Comparison of ENCODE assay signal across 41 cellular contexts in genomic region chr4:79348405-79348804, GRCh38. TPM values are rescaled to one million over a fixed set of nuclear protein-coding genes. Genes with fewer than 3 reads are reported as not detected.
"Had no signal": no experiment of that assay in that cellular context is flagged by ENCODE, and none has a peak within 500 bp of the region (broad histone marks: within the 10 kb centered on the region; RNA-seq: fewer than 3 reads in every experiment).

No MANE protein-coding gene starts in this region.

- H3K36me3 Mint-ChIP-seq: activated naive CD4-positive, alpha-beta T cell treated with anti-CD3 and anti-CD28 coated beads, Interleukin-2, amount 10 ng/mL, durations not matched to agents 7 days and 5 days; activated naive CD4-positive, alpha-beta T cell treated with anti-CD3 and anti-CD28 coated beads, Interleukin-2, amount 50 U/mL, for 24 hours; activated naive CD8-positive, alpha-beta T cell; activated naive CD8-positive, alpha-beta T cell treated with anti-CD3 and anti-CD28 coated beads, Interleukin-2, amount 10 ng/mL, durations not matched to agents 7 days and 5 days had no signal

- H3K9me3 ChIP-seq: adrenal gland had no signal

- H3K4me1 ChIP-seq: adrenal gland, body of pancreas, breast epithelium had no signal

- H3K27ac Mint-ChIP-seq: activated naive CD4-positive, alpha-beta T cell treated with anti-CD3 and anti-CD28 coated beads, Interleukin-2, amount 10 ng/mL, durations not matched to agents 7 days and 5 days; activated naive CD4-positive, alpha-beta T cell treated with anti-CD3 and anti-CD28 coated beads, Interleukin-2, amount 50 U/mL, for 24 hours; activated naive CD4-positive, alpha-beta T cell treated with anti-CD3 and anti-CD28 coated beads, Interleukin-2, amount 50 U/mL, for 72 hours; activated naive CD8-positive, alpha-beta T cell; activated naive CD8-positive, alpha-beta T cell treated with anti-CD3 and anti-CD28 coated beads, Interleukin-2, amount 10 ng/mL, durations not matched to agents 7 days and 5 days; activated naive CD8-positive, alpha-beta T cell treated with anti-CD3 and anti-CD28 coated beads, Interleukin-2, amount 50 U/mL, for 24 hours; activated T-cell treated with anti-CD3 and anti-CD28 coated beads, Interleukin-2, amount 50 U/mL, for 24 hours; activated T-cell treated with anti-CD3 and anti-CD28 coated beads, Interleukin-2, amount 50 U/mL, for 72 hours; activated T-helper 1 cell treated with anti-CD3 and anti-CD28 coated beads, Interleukin-12 subunit alpha, Interleukin-12 subunit beta, Interleukin-2, Interleukin-4 antibody, amounts not matched to agents 30 ng/mL and 10 ng/mL and 1 ng/mL, durations not matched to agents 14 hours and 24 hours and 36 hours; activated T-helper 17 cell treated with anti-CD3 and anti-CD28 coated beads, Interleukin-2, amount 50 U/mL, for 72 hours; activated T-helper 2 cell treated with anti-CD3 and anti-CD28 coated beads, Interferon-gamma antibody, Interleukin-2, Interleukin-4, amounts not matched to agents 10 μg/mL and 5 μg/mL and 100 μg/mL, durations not matched to agents 14 hours and 24 hours and 36 hours; brain had no signal

- DNase-seq: activated effector memory CD4-positive, alpha-beta T cell treated with anti-CD3 and anti-CD28 coated beads, Interleukin-2, amount 50 U/mL, for 16 hours; activated effector memory CD4-positive, alpha-beta T cell treated with Interleukin-2 at 50 U/mL for 16 hours; activated gamma-delta T cell; activated gamma-delta T cell treated with Interleukin-2 at 50 U/mL for 16 hours; activated naive CD4-positive, alpha-beta T cell; activated naive CD4-positive, alpha-beta T cell treated with anti-CD3 and anti-CD28 coated beads, Interleukin-2, amount 10 ng/mL, durations not matched to agents 7 days and 5 days; activated naive CD4-positive, alpha-beta T cell treated with anti-CD3 and anti-CD28 coated beads, Interleukin-2, amount 50 U/mL, for 16 hours; activated naive CD8-positive, alpha-beta T cell treated with anti-CD3 and anti-CD28 coated beads, Interleukin-2, amount 10 ng/mL, durations not matched to agents 7 days and 5 days; activated naive CD8-positive, alpha-beta T cell treated with anti-CD3 and anti-CD28 coated beads, Interleukin-2, amount 50 U/mL, for 24 hours; activated T-cell treated with anti-CD3 and anti-CD28 coated beads, Interleukin-2, amount 50 U/mL, for 1 hour; activated T-cell treated with anti-CD3 and anti-CD28 coated beads, Interleukin-2, amount 50 U/mL, for 24 hours; activated T-cell treated with anti-CD3 and anti-CD28 coated beads, Interleukin-2, amount 50 U/mL, for 4 hours; activated T-cell treated with anti-CD3 and anti-CD28 coated beads, Interleukin-2, amount 50 U/mL, for 48 hours; activated T-cell treated with anti-CD3 and anti-CD28 coated beads, Interleukin-2, amount 50 U/mL, for 72 hours; adrenal gland; amniotic stem cell; amygdala; anterior cingulate cortex; aorta; body of pancreas; brain microvascular endothelial cell; caudate nucleus; central memory CD4-positive, alpha-beta T cell; cerebellar nuclear complex had no signal

- ATAC-seq: activated naive CD4-positive, alpha-beta T cell treated with anti-CD3 and anti-CD28 coated beads, Interleukin-2, amount 50 U/mL, for 72 hours; activated naive CD8-positive, alpha-beta T cell treated with anti-CD3 and anti-CD28 coated beads, Interleukin-2, amount 50 U/mL, for 24 hours; activated T-cell treated with anti-CD3 and anti-CD28 coated beads, Interleukin-2, amount 50 U/mL, for 4 hours; activated T-cell treated with anti-CD3 and anti-CD28 coated beads, Interleukin-2, amount 50 U/mL, for 72 hours; activated T-helper 17 cell treated with anti-CD3 and anti-CD28 coated beads, Interleukin-2, amount 50 U/mL, for 72 hours; body of pancreas had no signal

- H3K4me3 Mint-ChIP-seq: activated naive CD4-positive, alpha-beta T cell treated with anti-CD3 and anti-CD28 coated beads, Interleukin-2, amount 10 ng/mL, durations not matched to agents 7 days and 5 days; activated naive CD4-positive, alpha-beta T cell treated with anti-CD3 and anti-CD28 coated beads, Interleukin-2, amount 50 U/mL, for 24 hours; activated naive CD8-positive, alpha-beta T cell; activated naive CD8-positive, alpha-beta T cell treated with anti-CD3 and anti-CD28 coated beads, Interleukin-2, amount 10 ng/mL, durations not matched to agents 7 days and 5 days; activated naive CD8-positive, alpha-beta T cell treated with anti-CD3 and anti-CD28 coated beads, Interleukin-2, amount 50 U/mL, for 24 hours; activated T-cell treated with anti-CD3 and anti-CD28 coated beads, Interleukin-2, amount 50 U/mL, for 24 hours; activated T-cell treated with anti-CD3 and anti-CD28 coated beads, Interleukin-2, amount 50 U/mL, for 4 hours; activated T-cell treated with anti-CD3 and anti-CD28 coated beads, Interleukin-2, amount 50 U/mL, for 72 hours; activated T-helper 1 cell treated with anti-CD3 and anti-CD28 coated beads, Interleukin-12 subunit alpha, Interleukin-12 subunit beta, Interleukin-2, Interleukin-4 antibody, amounts not matched to agents 30 ng/mL and 10 ng/mL and 1 ng/mL, durations not matched to agents 14 hours and 24 hours and 36 hours; activated T-helper 17 cell treated with anti-CD3 and anti-CD28 coated beads, Interleukin-2, amount 50 U/mL, for 72 hours; brain; central memory CD8-positive, alpha-beta T cell had no signal

- FAIRE-seq: astrocyte, bronchial epithelial cell had no signal

- H3K36me3 ChIP-seq: adrenal gland, ascending aorta, brain microvascular endothelial cell, cardiac muscle cell had no signal

- H3K27ac ChIP-seq: adrenal gland, ascending aorta, body of pancreas, brain microvascular endothelial cell, breast epithelium, cardiac muscle cell had no signal

- H3K4me3 ChIP-seq: adrenal gland, ascending aorta, body of pancreas, breast epithelium, cardiac muscle cell had no signal

- H3K9me3 Mint-ChIP-seq: activated T-helper 1 cell treated with anti-CD3 and anti-CD28 coated beads, Interleukin-12 subunit alpha, Interleukin-12 subunit beta, Interleukin-2, Interleukin-4 antibody, amounts not matched to agents 30 ng/mL and 10 ng/mL and 1 ng/mL, durations not matched to agents 14 hours and 24 hours and 36 hours; activated T-helper 17 cell treated with anti-CD3 and anti-CD28 coated beads, Interleukin-2, amount 50 U/mL, for 72 hours had no signal

- H3K4me1 Mint-ChIP-seq: activated naive CD4-positive, alpha-beta T cell treated with anti-CD3 and anti-CD28 coated beads, Interleukin-2, amount 10 ng/mL, durations not matched to agents 7 days and 5 days; activated naive CD4-positive, alpha-beta T cell treated with anti-CD3 and anti-CD28 coated beads, Interleukin-2, amount 50 U/mL, for 24 hours; activated naive CD8-positive, alpha-beta T cell treated with anti-CD3 and anti-CD28 coated beads, Interleukin-2, amount 10 ng/mL, durations not matched to agents 7 days and 5 days; activated naive CD8-positive, alpha-beta T cell treated with anti-CD3 and anti-CD28 coated beads, Interleukin-2, amount 50 U/mL, for 24 hours; activated T-helper 17 cell treated with anti-CD3 and anti-CD28 coated beads, Interleukin-2, amount 50 U/mL, for 72 hours; brain; central memory CD8-positive, alpha-beta T cell had no signal

- H3K27me3 ChIP-seq: adrenal gland, ascending aorta, body of pancreas, brain microvascular endothelial cell, breast epithelium, cardiac muscle cell had no signal

- H3K27me3 Mint-ChIP-seq: activated naive CD4-positive, alpha-beta T cell treated with anti-CD3 and anti-CD28 coated beads, Interleukin-2, amount 10 ng/mL, durations not matched to agents 7 days and 5 days; activated naive CD4-positive, alpha-beta T cell treated with anti-CD3 and anti-CD28 coated beads, Interleukin-2, amount 50 U/mL, for 24 hours; activated naive CD8-positive, alpha-beta T cell treated with anti-CD3 and anti-CD28 coated beads, Interleukin-2, amount 10 ng/mL, durations not matched to agents 7 days and 5 days; activated naive CD8-positive, alpha-beta T cell treated with anti-CD3 and anti-CD28 coated beads, Interleukin-2, amount 50 U/mL, for 24 hours; activated T-cell treated with anti-CD3 and anti-CD28 coated beads, Interleukin-2, amount 50 U/mL, for 24 hours; activated T-helper 17 cell treated with anti-CD3 and anti-CD28 coated beads, Interleukin-2, amount 50 U/mL, for 72 hours; central memory CD8-positive, alpha-beta T cell had no signal

RNA-seq across cellular contexts. Expression of gene NAA11, which starts 22.5 kb away (rescaled TPM):
- total RNA-seq: activated naive CD4-positive, alpha-beta T cell treated with anti-CD3 and anti-CD28 coated beads, Interleukin-2, amount 50 U/mL, for 72 hours; activated naive CD8-positive, alpha-beta T cell treated with anti-CD3 and anti-CD28 coated beads, Interleukin-2, amount 10 ng/mL, durations not matched to agents 7 days and 5 days; activated T-cell treated with anti-CD3 and anti-CD28 coated beads, Interleukin-2, amount 50 U/mL, for 4 hours; activated T-cell treated with anti-CD3 and anti-CD28 coated beads, Interleukin-2, amount 50 U/mL, for 72 hours; activated T-helper 1 cell treated with anti-CD3 and anti-CD28 coated beads, Interleukin-12 subunit alpha, Interleukin-12 subunit beta, Interleukin-2, Interleukin-4 antibody, amounts not matched to agents 30 ng/mL and 10 ng/mL and 1 ng/mL, durations not matched to agents 14 hours and 24 hours and 36 hours; activated T-helper 17 cell treated with anti-CD3 and anti-CD28 coated beads, Interleukin-2, amount 50 U/mL, for 72 hours; activated T-helper 2 cell treated with anti-CD3 and anti-CD28 coated beads, Interferon-gamma antibody, Interleukin-2, Interleukin-4, amounts not matched to agents 10 μg/mL and 5 μg/mL and 100 μg/mL, durations not matched to agents 14 hours and 24 hours and 36 hours; adrenal gland; aorta; ascending aorta; astrocyte; body of pancreas; breast epithelium; bronchial epithelial cell; cardiac muscle cell; cardiac septum; cerebellum; chondrocyte had no signal
- polyA plus RNA-seq: adipose tissue, adrenal gland, aorta, cardiac muscle cell had no signal

RNA-seq across cellular contexts. Expression of gene GK2, which starts 59.6 kb away (rescaled TPM):
- total RNA-seq: activated naive CD4-positive, alpha-beta T cell treated with anti-CD3 and anti-CD28 coated beads, Interleukin-2, amount 50 U/mL, for 72 hours; activated naive CD8-positive, alpha-beta T cell treated with anti-CD3 and anti-CD28 coated beads, Interleukin-2, amount 10 ng/mL, durations not matched to agents 7 days and 5 days; activated T-cell treated with anti-CD3 and anti-CD28 coated beads, Interleukin-2, amount 50 U/mL, for 4 hours; activated T-cell treated with anti-CD3 and anti-CD28 coated beads, Interleukin-2, amount 50 U/mL, for 72 hours; activated T-helper 1 cell treated with anti-CD3 and anti-CD28 coated beads, Interleukin-12 subunit alpha, Interleukin-12 subunit beta, Interleukin-2, Interleukin-4 antibody, amounts not matched to agents 30 ng/mL and 10 ng/mL and 1 ng/mL, durations not matched to agents 14 hours and 24 hours and 36 hours; activated T-helper 17 cell treated with anti-CD3 and anti-CD28 coated beads, Interleukin-2, amount 50 U/mL, for 72 hours; activated T-helper 2 cell treated with anti-CD3 and anti-CD28 coated beads, Interferon-gamma antibody, Interleukin-2, Interleukin-4, amounts not matched to agents 10 μg/mL and 5 μg/mL and 100 μg/mL, durations not matched to agents 14 hours and 24 hours and 36 hours; adrenal gland; aorta; ascending aorta; astrocyte; body of pancreas; bronchial epithelial cell; cardiac muscle cell; cardiac septum; cerebellum; chondrocyte had no signal
- polyA plus RNA-seq: adipose tissue, adrenal gland, aorta, cardiac muscle cell had no signal
